In genomic region chr20:58907481-58908137, GRCh38 we compare ENCODE assay signal across 8 cellular contexts. TPM values are rescaled to one million over a fixed set of nuclear protein-coding genes. Genes with fewer than 3 reads are reported as not detected.
DNase-seq lines count a peak whose midpoint lies in the region; ATAC-seq and TF ChIP-seq lines count a peak whose summit lies in the region.

No MANE protein-coding gene starts in this region.

- WGBS in esophagus squamous epithelium, 2 donors: 9 to 12% methylated on average over 10 of the region's 10 CpGs
- 16% methylated on average over 10 of the region's 10 CpGs for WGBS in thymus

- peaks cover 100% of the 10 kb centered on the region for H3K36me3 Mint-ChIP-seq in Caco-2 (ENCODE audit: insufficient read depth, unreplicated experiment)
- peaks cover 7 to 95% (median 49%) of the 10 kb centered on the region in 3 donors for H3K36me3 Mint-ChIP-seq in naive thymus-derived CD8-positive, alpha-beta T cell

- peak overlapping the region; percentile 47 to 79 (median 63) for H3K27ac ChIP-seq in esophagus squamous epithelium
- H3K27ac ChIP-seq in thymus (ENCODE audit: low read depth): peak overlapping the region; percentile 75

- intact Hi-C loops in Caco-2 (cut with micrococcal nuclease; ENCODE audit: unreplicated experiment): no loop called here
- intact Hi-C loops in esophagus squamous epithelium (cut with DNase I): no loop called here

- H3K9me3 Mint-ChIP-seq in Caco-2 (ENCODE audit: unreplicated experiment): no peaks in the 10 kb centered on the region
- no peaks in the 10 kb centered on the region for H3K9me3 Mint-ChIP-seq in naive thymus-derived CD8-positive, alpha-beta T cell

- peaks cover 4% of the 10 kb centered on the region for H3K4me1 Mint-ChIP-seq in Caco-2 (ENCODE audit: low read depth, unreplicated experiment)
- peaks cover 43 to 80% (median 73%) of the 10 kb centered on the region in 4 donors for H3K4me1 Mint-ChIP-seq in naive thymus-derived CD8-positive, alpha-beta T cell

- DNase-seq in Caco-2 (peak; percentile 49 to 65), NCI-H82 treated with DMSO at 0.1 percent for 48 hours (lab: John Stamatoyannopoulos, UW; ENCODE audit: unreplicated experiment) (peak; percentile 98), activated T-cell treated with anti-CD3 and anti-CD28 coated beads for 24 hours (ENCODE audit: low read depth) (peak; percentile 40), esophagus squamous epithelium (lab: John Stamatoyannopoulos, UW) (peak; percentile 20)
- DNase-seq in naive thymus-derived CD8-positive, alpha-beta T cell: peak; percentile 25 to 83 (median 61)

- CTCF ChIA-PET in Caco-2 (lab: Charles Lee): interaction anchor here (0.6 to 0.8 kb wide), 2 partner anchors 37 to 180 kb away, joined by 3 to 4 read pairs; no protein-coding TSS in a partner anchor

- H3K27ac Mint-ChIP-seq in Caco-2 (ENCODE audit: unreplicated experiment): peak overlapping the region; percentile 19
- peak overlapping the region; percentile 76 to 95 (median 90) for H3K27ac Mint-ChIP-seq in naive thymus-derived CD8-positive, alpha-beta T cell

- H3K9me3 ChIP-seq in Caco-2 (no peaks in the 10 kb centered on the region), esophagus squamous epithelium (no peaks in the 10 kb centered on the region), thymus (ENCODE audit: control insufficient read depth) (no peaks in the 10 kb centered on the region)

- H3K4me3 ChIP-seq in Caco-2 (ENCODE audit: low read depth, low read length): no peak overlapping the region
- peak overlapping the region in 2 of 4 donors; percentile 15 to 32 for H3K4me3 ChIP-seq in esophagus squamous epithelium
- H3K4me3 ChIP-seq in thymus (ENCODE audit: low read length): no peak overlapping the region

- TF ChIP-seq CTCF in Caco-2 (IDR thresholded peaks at IDR 0.05; ENCODE audit: insufficient read depth in 1 of 2, low read depth in 1 of 2, low read length in 1 of 2, severe bottlenecking in 1 of 2, unreplicated experiment in 1 of 2) (no peak), esophagus squamous epithelium (IDR thresholded peaks at IDR 0.05) (no peak)

- ATAC-seq in GM19372 (IDR thresholded peaks at IDR 0.05; ENCODE audit: low read depth, unreplicated experiment) (peak; percentile 83), HG03439 (IDR thresholded peaks at IDR 0.05; ENCODE audit: unreplicated experiment) (peak; percentile 81)
- ATAC-seq in naive thymus-derived CD8-positive, alpha-beta T cell: peak; percentile 54 to 78

- no peak overlapping the region for H3K4me3 Mint-ChIP-seq in Caco-2 (ENCODE audit: unreplicated experiment)
- H3K4me3 Mint-ChIP-seq in naive thymus-derived CD8-positive, alpha-beta T cell: peak overlapping the region; percentile 54 to 87 (median 80)

- H3K27me3 ChIP-seq in Caco-2 (replicated peaks; ENCODE audit: control insufficient read depth, insufficient read depth, low read length): no peaks in the 10 kb centered on the region
- H3K27me3 ChIP-seq in esophagus squamous epithelium: no peaks in the 10 kb centered on the region
- no peaks in the 10 kb centered on the region for H3K27me3 ChIP-seq in thymus (ENCODE audit: control insufficient read depth, insufficient read depth)

- no TSS peak for BruUV-seq in Caco-2 (replicated peaks; lab: Mats Ljungman, UMichigan)

- H3K27me3 Mint-ChIP-seq in Caco-2 (ENCODE audit: insufficient read depth, unreplicated experiment): no peaks in the 10 kb centered on the region
- H3K27me3 Mint-ChIP-seq in naive thymus-derived CD8-positive, alpha-beta T cell: no peaks in the 10 kb centered on the region

- peak in 1 of 4 donors; percentile 28 for TF ChIP-seq POLR2A in esophagus squamous epithelium (IDR thresholded peaks at IDR 0.05)

- POLR2A ChIA-PET in Caco-2 (lab: Charles Lee): interaction anchor here (1.3 kb wide), 1 partner anchor 125 kb away, joined by 8 read pairs; the partner anchor contains the start of gene ATP5F1E
- POLR2A ChIA-PET in naive thymus-derived CD8-positive, alpha-beta T cell (lab: Charles Lee): interaction anchor here (0.6 to 1.4 kb wide), 3 partner anchors 18 to 256 kb away, joined by 3 to 11 read pairs (median 4); partner anchors contain the start of gene ATP5F1E

- H3K36me3 ChIP-seq in Caco-2 (ENCODE audit: control insufficient read depth, insufficient read depth, low read length): peaks cover 28% of the 10 kb centered on the region
- peaks cover 34 to 94% (median 56%) of the 10 kb centered on the region in 3 donors for H3K36me3 ChIP-seq in esophagus squamous epithelium
- peaks cover 71% of the 10 kb centered on the region for H3K36me3 ChIP-seq in thymus (ENCODE audit: control insufficient read depth, insufficient read depth)

- H3K4me1 ChIP-seq in Caco-2 (no peaks in the 10 kb centered on the region), esophagus squamous epithelium (peaks cover 14 to 54% (median 32%) of the 10 kb centered on the region in 3 donors), thymus (ENCODE audit: control insufficient read depth, insufficient read depth, low read length) (peaks cover 9% of the 10 kb centered on the region)

RNA-seq across cellular contexts. Expression of gene GNAS, which starts 55.1 kb away (rescaled TPM):
- total RNA-seq in Caco-2 (2022) (1,877 and 1,936 TPM in 2 replicates), esophagus squamous epithelium (100 to 1,000 TPM; 334 to 513 (median 458) TPM)
- total RNA-seq in naive thymus-derived CD8-positive, alpha-beta T cell: 100 to 1,000 TPM; 695 to 756 TPM
- 100 to 1,000 TPM; 155 to 247 (median 169) TPM for polyA plus RNA-seq in naive thymus-derived CD8-positive, alpha-beta T cell
- polyA plus RNA-seq in thymus: 700 TPM

RNA-seq across cellular contexts. Expression of gene GNAS-AS1, which starts 56.9 kb away (rescaled TPM):
- total RNA-seq in Caco-2 (2022) (4.2 and 5.1 TPM in 2 replicates), esophagus squamous epithelium (under 1 TPM in 3 of 4 donors, not detected in 1; 0.19 to 0.48 (median 0.34) TPM)
- 1 to 10 TPM; 1.3 TPM for total RNA-seq in naive thymus-derived CD8-positive, alpha-beta T cell
- under 1 TPM in 1 of 3 donors, not detected in 2; 0.14 TPM for polyA plus RNA-seq in naive thymus-derived CD8-positive, alpha-beta T cell
- polyA plus RNA-seq in thymus: 0.32 TPM

Comparison
In these comparisons a context has a peak if more than half of its experiments do, and no peak if none do; other contexts are left out.
1. DNase-seq: peak in every context shown above with its lines; median percentile 98 in NCI-H82 treated with DMSO at 0.1 percent for 48 hours; 61 in naive thymus-derived CD8-positive, alpha-beta T cell; 57 in Caco-2; 40 in activated T-cell treated with anti-CD3 and anti-CD28 coated beads for 24 hours; 20 in esophagus squamous epithelium.